Comparison of ENCODE assay signal across 15 cellular contexts in genomic region chr9:78316151-78316892, GRCh38.
"Had no signal": no experiment of that assay in that cellular context is flagged by ENCODE, and none has a peak within 500 bp of the region (broad histone marks: within the 10 kb centered on the region; RNA-seq: fewer than 3 reads in every experiment).

No MANE protein-coding gene starts in this region.

- ATAC-seq: heart right ventricle; left ventricle myocardium superior; stimulated activated memory B cell treated with anti-CD40 and anti-IgM and Interleukin-4, amounts not matched to agents 10 μg/mL and 1 μg/mL and 100 μg/mL, for 72 hours had no signal

- H3K4me3 Mint-ChIP-seq: activated CD4-positive, alpha-beta T cell treated with anti-CD3 and anti-CD28 coated beads, Interleukin-2, amount 10 ng/mL, durations not matched to agents 24 days and 14 days; activated naive CD8-positive, alpha-beta T cell; neural progenitor cell; stimulated activated memory B cell treated with anti-CD40 and anti-IgM and Interleukin-4, amounts not matched to agents 10 μg/mL and 1 μg/mL and 100 μg/mL, for 72 hours had no signal

- H3K27ac ChIP-seq: heart right ventricle, neural progenitor cell, tibial nerve, vagina had no signal

- H3K4me1 ChIP-seq: neural progenitor cell, vagina had no signal

- H3K36me3 ChIP-seq: heart right ventricle, pancreas, vagina had no signal

- H3K27ac Mint-ChIP-seq: activated CD4-positive, alpha-beta T cell treated with anti-CD3 and anti-CD28 coated beads, Interleukin-2, amount 10 ng/mL, durations not matched to agents 24 days and 14 days; activated naive CD8-positive, alpha-beta T cell; neural progenitor cell; stimulated activated memory B cell treated with anti-CD40 and anti-IgM and Interleukin-4, amounts not matched to agents 10 μg/mL and 1 μg/mL and 100 μg/mL, for 72 hours had no signal

- H3K9me3 Mint-ChIP-seq: neural progenitor cell had no signal

- H3K27me3 ChIP-seq: heart right ventricle, neural progenitor cell, pancreas, tibial nerve, vagina had no signal

- DNase-seq: activated CD4-positive, alpha-beta T cell treated with anti-CD3 and anti-CD28 coated beads, Interleukin-2, amount 10 ng/mL, durations not matched to agents 24 days and 14 days; activated gamma-delta T cell; aorta; foreskin melanocyte; heart right ventricle; kidney; left ventricle myocardium superior; pancreas; right cardiac atrium had no signal

- H3K4me3 ChIP-seq: heart right ventricle, neural progenitor cell, pancreas, smooth muscle cell, tibial nerve, vagina had no signal

- H3K27me3 Mint-ChIP-seq: activated CD4-positive, alpha-beta T cell treated with anti-CD3 and anti-CD28 coated beads, Interleukin-2, amount 10 ng/mL, durations not matched to agents 24 days and 14 days; activated naive CD8-positive, alpha-beta T cell; stimulated activated memory B cell treated with anti-CD40 and anti-IgM and Interleukin-4, amounts not matched to agents 10 μg/mL and 1 μg/mL and 100 μg/mL, for 72 hours had no signal

- H3K4me1 Mint-ChIP-seq: stimulated activated memory B cell treated with anti-CD40 and anti-IgM and Interleukin-4, amounts not matched to agents 10 μg/mL and 1 μg/mL and 100 μg/mL, for 72 hours had no signal

- H3K9me3 ChIP-seq: heart right ventricle, pancreas, tibial nerve, vagina had no signal
